In genomic region chr6:44258325-44258863, GRCh38 we compare ENCODE assay signal across 1 cellular context.
TF ChIP-seq lines count a peak whose summit lies in the region.

No MANE protein-coding gene starts in this region.

TF ChIP-seq in GM12878, 131 proteins besides CTCF, POLR2A, EP300 and RAD21 (continues in another document):
- TF ChIP-seq WRNIP1 (IDR thresholded peaks at IDR 0.05; ENCODE audit: borderline replicate concordance, low read depth, low read length): no peak
- TF ChIP-seq TARDBP (IDR thresholded peaks at IDR 0.05; ENCODE audit: borderline replicate concordance): no peak
- peak; percentile 33; the same call in 1 of the 3 replicates for TF ChIP-seq POU2F2 (IDR thresholded peaks at IDR 0.05; ENCODE audit: borderline replicate concordance, low read depth, low read length)
- no peak for TF ChIP-seq ZBTB40 (IDR thresholded peaks at IDR 0.05; ENCODE audit: borderline replicate concordance)
- no peak for TF ChIP-seq ATF7 (IDR thresholded peaks at IDR 0.05; ENCODE audit: low read depth)
- TF ChIP-seq ZNF384 (IDR thresholded peaks at IDR 0.05; ENCODE audit: borderline replicate concordance, low read depth, low read length): peak; percentile 62; the same call in 1 of the 2 replicates
- peak; percentile 58 for TF ChIP-seq SKIL (IDR thresholded peaks at IDR 0.05; ENCODE audit: low read depth, poor library complexity, severe bottlenecking)
- no peak for TF ChIP-seq TBL1XR1 (IDR thresholded peaks at IDR 0.05; ENCODE audit: low read depth, low read length)
- TF ChIP-seq PML (IDR thresholded peaks at IDR 0.05; ENCODE audit: low read length): no peak
- no peak for TF ChIP-seq IRF4 (IDR thresholded peaks at IDR 0.05; ENCODE audit: low read depth, low read length)
- no peak for TF ChIP-seq EED (IDR thresholded peaks at IDR 0.05; ENCODE audit: low read depth)
- no peak for TF ChIP-seq CEBPZ (IDR thresholded peaks at IDR 0.05; ENCODE audit: low read depth, low read length)
- no peak for TF ChIP-seq PKNOX1 (IDR thresholded peaks at IDR 0.05)
- no peak for TF ChIP-seq JUNB (IDR thresholded peaks at IDR 0.05)
- TF ChIP-seq MLLT1 (IDR thresholded peaks at IDR 0.05): no peak
- peak; percentile 14; the same call in 1 of the 2 replicates for TF ChIP-seq YY1 (IDR thresholded peaks at IDR 0.05; ENCODE audit: low read depth, low read length)
- peak; percentile 50 for TF ChIP-seq NR2C1 (IDR thresholded peaks at IDR 0.05)
- TF ChIP-seq E4F1 (IDR thresholded peaks at IDR 0.05; ENCODE audit: borderline replicate concordance, partially characterized antibody): no peak
- TF ChIP-seq LARP7 (IDR thresholded peaks at IDR 0.05): no peak
- peak; percentile 86 for TF ChIP-seq ZNF592 (IDR thresholded peaks at IDR 0.05)
- TF ChIP-seq PBX3 (IDR thresholded peaks at IDR 0.05; ENCODE audit: insufficient replicate concordance, low read depth, low read length): no peak
- TF ChIP-seq NR2F1 (conservative IDR thresholded peaks at IDR 0.05): peak; percentile 78
- no peak for TF ChIP-seq ATF3 (IDR thresholded peaks at IDR 0.05; ENCODE audit: borderline replicate concordance, extremely low read depth, low read depth, low read length)
- TF ChIP-seq RB1 (IDR thresholded peaks at IDR 0.05; ENCODE audit: borderline replicate concordance): no peak
- TF ChIP-seq IRF3 (IDR thresholded peaks at IDR 0.05): no peak
